11 cellular contexts compared by ENCODE assay signal in genomic region chr15:70701891-70702568, GRCh38.
DNase-seq lines count a peak whose midpoint lies in the region; ATAC-seq, FAIRE-seq and TF ChIP-seq lines count a peak whose summit lies in the region.
"Had no signal": no experiment of that assay in that cellular context is flagged by ENCODE, and none has a peak within 500 bp of the region (broad histone marks: within the 10 kb centered on the region; RNA-seq: fewer than 3 reads in every experiment).

No MANE protein-coding gene starts in this region.

- H3K27me3 ChIP-seq in endothelial cell of umbilical vein (ENCODE audit: control insufficient read depth in 2 of 2, insufficient read depth in 2 of 2, low read length in 2 of 2), result no peaks in the 10 kb centered on the region

- H3K79me2 ChIP-seq in endothelial cell of umbilical vein (ENCODE audit: control insufficient read depth, insufficient read depth, low read length), result peaks cover 68% of the 10 kb centered on the region

- H3K9me1 ChIP-seq in endothelial cell of umbilical vein (replicated peaks; ENCODE audit: control insufficient read depth, extremely low read depth, insufficient read depth, low read length), result no peaks in the 10 kb centered on the region

- intact Hi-C loops in Right ventricle myocardium inferior (cut with DNase I), result loop anchor here (2.0 kb wide), 1 partner anchor 15 kb away; no protein-coding TSS in a partner anchor
- intact Hi-C loops in cardiac septum (cut with DNase I), result no loop called here
- intact Hi-C loops in endothelial cell of umbilical vein (cut with micrococcal nuclease), result loop anchor here (1.0 to 10.0 kb wide), 8 partner anchors 11 to 673 kb away; partner anchors contain the start of gene UACA

- BruUV-seq in endothelial cell of umbilical vein (replicated peaks; lab: Mats Ljungman, UMichigan), result TSS peak; percentile 57

- no peaks in the 10 kb centered on the region for H3K9me3 ChIP-seq in endothelial cell of umbilical vein (replicated peaks; ENCODE audit: control insufficient read depth, insufficient read depth, low read length)
- H3K9me3 ChIP-seq: mucosa of descending colon had no signal

- CTCF ChIA-PET in endothelial cell of umbilical vein (lab: Charles Lee), result interaction anchor here (0.9 to 4.7 kb wide), 11 partner anchors 8 to 133 kb away, joined by 3 to 73 read pairs (median 7); no protein-coding TSS in a partner anchor

- peak; percentile 20 for TF ChIP-seq POLR2A in endothelial cell of umbilical vein (IDR thresholded peaks at IDR 0.05; ENCODE audit: low read depth, low read length)

- no peaks in the 10 kb centered on the region for H3K36me3 Mint-ChIP-seq in stimulated activated memory B cell treated with anti-CD40 and anti-IgM and Interleukin-4, amounts not matched to agents 10 μg/mL and 1 μg/mL and 100 μg/mL, for 72 hours

- no peak overlapping the region for H3K27ac Mint-ChIP-seq in stimulated activated memory B cell treated with anti-CD40 and anti-IgM and Interleukin-4, amounts not matched to agents 10 μg/mL and 1 μg/mL and 100 μg/mL, for 72 hours

- H4K20me1 ChIP-seq in endothelial cell of umbilical vein (replicated peaks; ENCODE audit: control insufficient read depth, extremely low read depth, insufficient read depth, low read length), result no peaks in the 10 kb centered on the region

- H3K9me3 Mint-ChIP-seq in stimulated activated memory B cell treated with anti-CD40 and anti-IgM and Interleukin-4, amounts not matched to agents 10 μg/mL and 1 μg/mL and 100 μg/mL, for 72 hours, result no peaks in the 10 kb centered on the region

- H3K4me1 Mint-ChIP-seq in stimulated activated memory B cell treated with anti-CD40 and anti-IgM and Interleukin-4, amounts not matched to agents 10 μg/mL and 1 μg/mL and 100 μg/mL, for 72 hours, result peaks cover 5% of the 10 kb centered on the region

- H3K9ac ChIP-seq in endothelial cell of umbilical vein (replicated peaks; ENCODE audit: extremely low read depth, insufficient read depth, low read length), result peak overlapping the region; percentile 95

- dilution Hi-C loops in endothelial cell of umbilical vein (cut with MboI; ENCODE audit: extremely low pct_ligation_motif_present, low sequenced_read_pairs), result no loop called here

- H3K4me3 ChIP-seq in endothelial cell of umbilical vein (replicated peaks in 1 of 3; ENCODE audit: insufficient read depth in 1 of 3, low read depth in 1 of 3, low read length in 3 of 3), result peak overlapping the region in 2 of 3 experiments; percentile 35 to 96
- H3K4me3 ChIP-seq: mucosa of descending colon had no signal

- peaks cover 24% of the 10 kb centered on the region for H3K27me3 Mint-ChIP-seq in stimulated activated memory B cell treated with anti-CD40 and anti-IgM and Interleukin-4, amounts not matched to agents 10 μg/mL and 1 μg/mL and 100 μg/mL, for 72 hours

- H3K36me3 ChIP-seq in endothelial cell of umbilical vein (ENCODE audit: control insufficient read depth in 2 of 2, extremely low read depth in 1 of 2, insufficient read depth in 2 of 2, low read length in 2 of 2), result peaks cover 2 to 4% of the 10 kb centered on the region in 2 experiments

- H3K4me2 ChIP-seq in endothelial cell of umbilical vein (ENCODE audit: insufficient read depth, low read length), result peak overlapping the region; percentile 97

- H3K4me1 ChIP-seq in endothelial cell of umbilical vein (ENCODE audit: control insufficient read depth, extremely low read depth, insufficient read depth, low read length), result peaks cover 55% of the 10 kb centered on the region

- POLR2A ChIA-PET in endothelial cell of umbilical vein (lab: Charles Lee), result interaction anchor here (1.1 to 1.9 kb wide), 5 partner anchors 11 to 98 kb away, joined by 3 to 10 read pairs (median 7); no protein-coding TSS in a partner anchor

- DNase-seq in Right ventricle myocardium inferior (ENCODE audit: missing footprints), result no peak
- no peak for DNase-seq in cardiac septum (ENCODE audit: low spot score)
- peak; percentile 86 for DNase-seq in endothelial cell of umbilical vein (ENCODE audit: low read depth, low spot score)
- DNase-seq in myocyte (ENCODE audit: low read depth), result peak; percentile 67
- no peak for DNase-seq in activated naive CD4-positive, alpha-beta T cell treated with Interleukin-2 at 50 U/mL for 16 hours
- DNase-seq in NCI-H2196 (lab: John Stamatoyannopoulos, UW; ENCODE audit: unreplicated experiment), result no peak
- DNase-seq: activated T-cell treated with anti-CD3 and anti-CD28 coated beads for 4 hours, mucosa of descending colon, NCI-H1436 treated with DMSO at 0.1 percent for 48 hours had no signal

- H3K4me3 Mint-ChIP-seq in stimulated activated memory B cell treated with anti-CD40 and anti-IgM and Interleukin-4, amounts not matched to agents 10 μg/mL and 1 μg/mL and 100 μg/mL, for 72 hours, result no peak overlapping the region

- ATAC-seq in Right ventricle myocardium inferior, result peak; percentile 71
- no peak for ATAC-seq in HG02798 (IDR thresholded peaks at IDR 0.05; ENCODE audit: poor library complexity, unreplicated experiment)
- ATAC-seq in stimulated activated memory B cell treated with anti-CD40 and anti-IgM and Interleukin-4, amounts not matched to agents 10 μg/mL and 1 μg/mL and 100 μg/mL, for 72 hours, result no peak
- ATAC-seq: mucosa of descending colon had no signal

- H3K27ac ChIP-seq in endothelial cell of umbilical vein (ENCODE audit: insufficient read depth, low read depth, low read length), result peak overlapping the region; percentile 94

- FAIRE-seq in endothelial cell of umbilical vein (lab: Jason Lieb, UNC), result peak; percentile 77

- no peak overlapping the region for H2AFZ ChIP-seq in endothelial cell of umbilical vein (ENCODE audit: low read depth, low read length)

- no peak for TF ChIP-seq CTCF in endothelial cell of umbilical vein (IDR thresholded peaks at IDR 0.05; ENCODE audit: extremely low read depth in 1 of 2, insufficient read depth in 1 of 2, low read depth in 1 of 2, low read length in 2 of 2)

TF ChIP-seq in endothelial cell of umbilical vein, 7 proteins besides CTCF, POLR2A, EP300 and RAD21:
- TF ChIP-seq FOS (IDR thresholded peaks at IDR 0.05; ENCODE audit: borderline replicate concordance, insufficient read depth, low read length) (peak; percentile 69), MYC (IDR thresholded peaks at IDR 0.05; ENCODE audit: low read depth, low read length) (no peak), JUN (IDR thresholded peaks at IDR 0.05; ENCODE audit: borderline replicate concordance, insufficient read depth, insufficient read length, low read depth) (peak; percentile 87), MAX (IDR thresholded peaks at IDR 0.05; ENCODE audit: insufficient read depth, insufficient read length) (peak; percentile 9), GATA2 (IDR thresholded peaks at IDR 0.05; ENCODE audit: insufficient read depth, insufficient read length, low read depth, low read length) (no peak)

Comparison
In these comparisons a context has a peak if more than half of its experiments do, and no peak if none do; other contexts are left out.
1. DNase-seq: peak in endothelial cell of umbilical vein (single experiment) and myocyte (single experiment); none in Right ventricle myocardium inferior (single experiment), cardiac septum (single experiment), activated naive CD4-positive, alpha-beta T cell treated with Interleukin-2 at 50 U/mL for 16 hours (single experiment) and NCI-H2196 (single experiment).